ENCODE assay signal across 8 cellular contexts in genomic region chr6:36120539-36120938, GRCh38. TPM values are rescaled to one million over a fixed set of nuclear protein-coding genes. Genes with fewer than 3 reads are reported as not detected.
DNase-seq lines count a peak whose midpoint lies in the region; ATAC-seq and TF ChIP-seq lines count a peak whose summit lies in the region.

No MANE protein-coding gene starts in this region.

- peak; percentile 80 for DNase-seq in CD1c-positive myeloid dendritic cell (ENCODE audit: extremely low spot score)
- DNase-seq in NB4 (ENCODE audit: low read depth) = peak; percentile 69
- peak; percentile 76 for DNase-seq in activated CD8-positive, alpha-beta memory T cell treated with anti-CD3 and anti-CD28 coated beads, Interleukin-2, amount 50 U/mL, for 4 hours
- DNase-seq in memory B cell (ENCODE audit: low spot score in 2 of 2) = peak; percentile 54 to 63
- peak in 1 of 2 donors; percentile 72 for DNase-seq in upper lobe of left lung
- no peak for DNase-seq in mesenteric fat pad (ENCODE audit: low spot score)
- no peak for DNase-seq in G401 (ENCODE audit: low spot score)

- in situ Hi-C loops in G401 (cut with HindIII; ENCODE audit: low sequenced_read_pairs) = no loop called here

- 34% methylated on average over 10 of the region's 10 CpGs for WGBS in upper lobe of left lung, 2 donors

- H3K4me3 ChIP-seq in NB4 (ENCODE audit: low read depth, low read length) (no peak overlapping the region), upper lobe of left lung (no peak overlapping the region)

- no peaks in the 10 kb centered on the region for H3K9me3 Mint-ChIP-seq in memory B cell

- H3K36me3 Mint-ChIP-seq in memory B cell = peaks cover 2% of the 10 kb centered on the region

- H3K4me3 Mint-ChIP-seq in memory B cell = peak overlapping the region; percentile 94

- TF ChIP-seq POLR2A in NB4 (IDR thresholded peaks at IDR 0.05; ENCODE audit: extremely low read depth, insufficient read length) (no peak), upper lobe of left lung (IDR thresholded peaks at IDR 0.05) (peak in 1 of 4 donors; percentile 18)

- TF ChIP-seq EP300 in upper lobe of left lung (IDR thresholded peaks at IDR 0.05) = no peak

- peak overlapping the region; percentile 99 for H3K27ac Mint-ChIP-seq in memory B cell

- peaks cover 73% of the 10 kb centered on the region for H3K4me1 Mint-ChIP-seq in memory B cell

- no peaks in the 10 kb centered on the region for H3K27me3 Mint-ChIP-seq in memory B cell

- TF ChIP-seq CTCF in NB4 (IDR thresholded peaks at IDR 0.05; ENCODE audit: low read depth, low read length) (no peak), upper lobe of left lung (IDR thresholded peaks at IDR 0.05) (no peak)

- peak; percentile 80 for ATAC-seq in memory B cell (ENCODE audit: low read depth)
- no peak for ATAC-seq in upper lobe of left lung (ENCODE audit: low FRiP score in 2 of 2)
- no peak for ATAC-seq in HG03097 (IDR thresholded peaks at IDR 0.05; ENCODE audit: low FRiP score, unreplicated experiment)

- no peaks in the 10 kb centered on the region for H3K27me3 ChIP-seq in upper lobe of left lung

- H3K36me3 ChIP-seq in upper lobe of left lung = peaks cover 0 to 17% (median 0%) of the 10 kb centered on the region in 4 donors

- H3K4me1 ChIP-seq in upper lobe of left lung = peaks cover 39 to 56% (median 42%) of the 10 kb centered on the region in 4 donors

- H3K27ac ChIP-seq in upper lobe of left lung = peak overlapping the region; percentile 76 to 88 (median 86)

- H3K9me3 ChIP-seq in upper lobe of left lung = no peaks in the 10 kb centered on the region

RNA-seq across cellular contexts. Expression of gene MAPK13, which starts 9.8 kb away (rescaled TPM):
- total RNA-seq in upper lobe of left lung (10 to 100 TPM; 56.7 to 90.1 (median 80.1) TPM), mesenteric fat pad (12.2 TPM)
- total RNA-seq in G401 (2014; rRNA removed; shearing (Covaris generic)) = 0.07 and 0.12 TPM in 2 replicates

Comparison
In these comparisons a context has a peak if more than half of its experiments do, and no peak if none do; other contexts are left out.
1. DNase-seq: peak in CD1c-positive myeloid dendritic cell (single experiment), NB4 (single experiment), activated CD8-positive, alpha-beta memory T cell treated with anti-CD3 and anti-CD28 coated beads, Interleukin-2, amount 50 U/mL, for 4 hours (single experiment) and memory B cell (2 of 2); none in mesenteric fat pad (single experiment) and G401 (single experiment).
2. RNA of gene MAPK13, which starts 9.8 kb away (total RNA-seq): 56.7 to 90.1 TPM in upper lobe of left lung and 12.2 TPM in mesenteric fat pad (single experiment); 0.07 to 0.12 TPM in G401; every median in the first group is over 10 times any median in the second.